Comparison of ENCODE assay signal across 15 cellular contexts in genomic region chr9:90032296-90033029, GRCh38.
DNase-seq lines count a peak whose midpoint lies in the region; ATAC-seq and TF ChIP-seq lines count a peak whose summit lies in the region.
"Had no signal": no experiment of that assay in that cellular context is flagged by ENCODE, and none has a peak within 500 bp of the region (broad histone marks: within the 10 kb centered on the region; RNA-seq: fewer than 3 reads in every experiment).

No MANE protein-coding gene starts in this region.

- no peaks in the 10 kb centered on the region for H3K4me1 ChIP-seq in mesendoderm (ENCODE audit: control insufficient read depth, low read depth, low read length)

- H3K36me3 ChIP-seq in mesendoderm (ENCODE audit: control insufficient read depth, insufficient read depth, low read length) = no peaks in the 10 kb centered on the region

- no CpG with 5 or more reads among the region's 9 CpGs for WGBS in mesendoderm (ENCODE audit: extremely low coverage, insufficient coverage, low lambda C conversion rate)

- no peak overlapping the region for H3K56ac ChIP-seq in mesendoderm (ENCODE audit: low read length)

- no peak overlapping the region for H3K4ac ChIP-seq in mesendoderm (ENCODE audit: low read depth, low read length)

- H3K27me3 Mint-ChIP-seq in T-helper 17 cell = peaks cover 17% of the 10 kb centered on the region
- H3K27me3 Mint-ChIP-seq in stimulated activated memory B cell treated with anti-CD40 and anti-IgM and Interleukin-4, amounts not matched to agents 10 μg/mL and 1 μg/mL and 100 μg/mL, for 72 hours = no peaks in the 10 kb centered on the region
- H3K27me3 Mint-ChIP-seq: IgD-negative memory B cell had no signal

- H3K27ac Mint-ChIP-seq in T-helper 17 cell = no peak overlapping the region
- no peak overlapping the region for H3K27ac Mint-ChIP-seq in stimulated activated memory B cell treated with anti-CD40 and anti-IgM and Interleukin-4, amounts not matched to agents 10 μg/mL and 1 μg/mL and 100 μg/mL, for 72 hours
- H3K27ac Mint-ChIP-seq: CD8-positive, alpha-beta T cell had no signal

- no peaks in the 10 kb centered on the region for H3K9me3 ChIP-seq in T-helper 17 cell (ENCODE audit: control insufficient read depth, low read length, poor library complexity, severe bottlenecking)

- peak overlapping the region; percentile 41 for H3K4me3 Mint-ChIP-seq in T-helper 17 cell
- no peak overlapping the region for H3K4me3 Mint-ChIP-seq in stimulated activated memory B cell treated with anti-CD40 and anti-IgM and Interleukin-4, amounts not matched to agents 10 μg/mL and 1 μg/mL and 100 μg/mL, for 72 hours
- H3K4me3 Mint-ChIP-seq: CD8-positive, alpha-beta T cell; IgD-negative memory B cell had no signal

- no peak overlapping the region for H3K18ac ChIP-seq in mesendoderm (ENCODE audit: low read length)

- no peak overlapping the region for H2BK5ac ChIP-seq in mesendoderm (ENCODE audit: low read length)

- no peaks in the 10 kb centered on the region for H3K36me3 Mint-ChIP-seq in T-helper 17 cell (ENCODE audit: low read depth)
- H3K36me3 Mint-ChIP-seq in stimulated activated memory B cell treated with anti-CD40 and anti-IgM and Interleukin-4, amounts not matched to agents 10 μg/mL and 1 μg/mL and 100 μg/mL, for 72 hours = no peaks in the 10 kb centered on the region
- H3K36me3 Mint-ChIP-seq: CD8-positive, alpha-beta T cell; IgD-negative memory B cell had no signal

- H4K8ac ChIP-seq in mesendoderm (ENCODE audit: low read depth, low read length) = no peak overlapping the region

- DNase-seq in COR-L47 (lab: John Stamatoyannopoulos, UW) (peak; percentile 47), LNCaP clone FGC (ENCODE audit: low read depth) (peak; percentile 33), T-helper 17 cell (no peak), mesendoderm (peak; percentile 10), SKM-1 (lab: John Stamatoyannopoulos, UW; ENCODE audit: unreplicated experiment) (no peak), GM13977 (ENCODE audit: low spot score) (no peak)
- DNase-seq: CD8-positive, alpha-beta T cell; Kasumi-1; NCI-H1436 treated with DMSO at 0.1 percent for 48 hours; NCI-H526 treated with DMSO at 0.1 percent for 48 hours; NK-92 treated with Interleukin-12 subunit alpha and Interleukin-12 subunit beta, amount 100 ng/mL, for 24 hours; SHP77 treated with DMSO at 0.1 percent for 48 hours had no signal

- H3K4me2 ChIP-seq in mesendoderm (ENCODE audit: low read length) = no peak overlapping the region

- H3K27ac ChIP-seq in mesendoderm (ENCODE audit: low read depth, low read length) = no peak overlapping the region

- no peaks in the 10 kb centered on the region for H3K79me1 ChIP-seq in mesendoderm (ENCODE audit: low read length)

- H3K9me3 Mint-ChIP-seq in stimulated activated memory B cell treated with anti-CD40 and anti-IgM and Interleukin-4, amounts not matched to agents 10 μg/mL and 1 μg/mL and 100 μg/mL, for 72 hours = no peaks in the 10 kb centered on the region
- H3K9me3 Mint-ChIP-seq: CD8-positive, alpha-beta T cell had no signal

- in situ Hi-C loops in GM13977 (cut with MboI; ENCODE audit: low pct_unique_long_range_greater_than_20kb, low sequenced_read_pairs, unreplicated experiment) = no loop called here

- no peak overlapping the region for H2BK120ac ChIP-seq in mesendoderm (ENCODE audit: low read depth, low read length)

- no peaks in the 10 kb centered on the region for H3K4me1 Mint-ChIP-seq in T-helper 17 cell
- no peaks in the 10 kb centered on the region for H3K4me1 Mint-ChIP-seq in stimulated activated memory B cell treated with anti-CD40 and anti-IgM and Interleukin-4, amounts not matched to agents 10 μg/mL and 1 μg/mL and 100 μg/mL, for 72 hours

- no peaks in the 10 kb centered on the region for H3K79me2 ChIP-seq in mesendoderm (ENCODE audit: control insufficient read depth, insufficient read depth, low read length)

- H2BK15ac ChIP-seq in mesendoderm (replicated peaks; ENCODE audit: low read depth) = no peak overlapping the region

- H2AK5ac ChIP-seq in mesendoderm (ENCODE audit: low read length) = no peak overlapping the region

- ATAC-seq in T-helper 17 cell (no peak), SK-N-SH treated with all-trans-retinoic acid at 6 μM for 48 hours (no peak)
- ATAC-seq in stimulated activated memory B cell treated with anti-CD40 and anti-IgM and Interleukin-4, amounts not matched to agents 10 μg/mL and 1 μg/mL and 100 μg/mL, for 72 hours = no peak
- ATAC-seq: CD8-positive, alpha-beta T cell had no signal

- H3K23ac ChIP-seq in mesendoderm (ENCODE audit: low read length) = no peak overlapping the region

- no peaks in the 10 kb centered on the region for H3K27me3 ChIP-seq in mesendoderm (ENCODE audit: insufficient read depth, low read length, poor library complexity)

- no peak overlapping the region for H4K5ac ChIP-seq in mesendoderm (ENCODE audit: low read length)

- H3K4me3 ChIP-seq in LNCaP clone FGC (ENCODE audit: low read depth, low read length) (no peak overlapping the region), mesendoderm (ENCODE audit: low read length) (no peak overlapping the region)

- no peak overlapping the region for H3K9ac ChIP-seq in mesendoderm (ENCODE audit: low read length)

- TF ChIP-seq CTCF in LNCaP clone FGC (IDR thresholded peaks at IDR 0.05; ENCODE audit: control insufficient read depth, extremely low read depth, insufficient read depth) (0 out of 2 replicates have a peak, but pooled peaks have one; percentile 18), GM13977 (IDR thresholded peaks at IDR 0.05; ENCODE audit: extremely low read depth, insufficient read depth, missing control alignments) (no peak)

TF ChIP-seq in SK-N-SH treated with all-trans-retinoic acid at 6 μM for 48 hours, 23 proteins besides CTCF, POLR2A, EP300 and RAD21 (continues in another document):
- TF ChIP-seq, protein P1, sequence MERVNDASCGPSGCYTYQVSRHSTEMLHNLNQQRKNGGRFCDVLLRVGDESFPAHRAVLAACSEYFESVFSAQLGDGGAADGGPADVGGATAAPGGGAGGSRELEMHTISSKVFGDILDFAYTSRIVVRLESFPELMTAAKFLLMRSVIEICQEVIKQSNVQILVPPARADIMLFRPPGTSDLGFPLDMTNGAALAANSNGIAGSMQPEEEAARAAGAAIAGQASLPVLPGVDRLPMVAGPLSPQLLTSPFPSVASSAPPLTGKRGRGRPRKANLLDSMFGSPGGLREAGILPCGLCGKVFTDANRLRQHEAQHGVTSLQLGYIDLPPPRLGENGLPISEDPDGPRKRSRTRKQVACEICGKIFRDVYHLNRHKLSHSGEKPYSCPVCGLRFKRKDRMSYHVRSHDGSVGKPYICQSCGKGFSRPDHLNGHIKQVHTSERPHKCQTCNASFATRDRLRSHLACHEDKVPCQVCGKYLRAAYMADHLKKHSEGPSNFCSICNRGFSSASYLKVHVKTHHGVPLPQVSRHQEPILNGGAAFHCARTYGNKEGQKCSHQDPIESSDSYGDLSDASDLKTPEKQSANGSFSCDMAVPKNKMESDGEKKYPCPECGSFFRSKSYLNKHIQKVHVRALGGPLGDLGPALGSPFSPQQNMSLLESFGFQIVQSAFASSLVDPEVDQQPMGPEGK (CRISPR knock-in tag; IDR thresholded peaks at IDR 0.05; ENCODE audit: borderline replicate concordance) = no peak
- no peak for TF ChIP-seq ESRRG (CRISPR knock-in tag; IDR thresholded peaks at IDR 0.05)
- TF ChIP-seq ZC3H10 (CRISPR knock-in tag; IDR thresholded peaks at IDR 0.05) = no peak
- no peak for TF ChIP-seq BACH2 (CRISPR knock-in tag; IDR thresholded peaks at IDR 0.05; ENCODE audit: borderline replicate concordance)
- TF ChIP-seq SNAI2 (CRISPR knock-in tag; IDR thresholded peaks at IDR 0.05) = no peak
- TF ChIP-seq TOX (CRISPR knock-in tag; IDR thresholded peaks at IDR 0.05; ENCODE audit: borderline replicate concordance) = no peak
- no peak for TF ChIP-seq ZNF70 (CRISPR knock-in tag; IDR thresholded peaks at IDR 0.05)
- TF ChIP-seq, protein P2, sequence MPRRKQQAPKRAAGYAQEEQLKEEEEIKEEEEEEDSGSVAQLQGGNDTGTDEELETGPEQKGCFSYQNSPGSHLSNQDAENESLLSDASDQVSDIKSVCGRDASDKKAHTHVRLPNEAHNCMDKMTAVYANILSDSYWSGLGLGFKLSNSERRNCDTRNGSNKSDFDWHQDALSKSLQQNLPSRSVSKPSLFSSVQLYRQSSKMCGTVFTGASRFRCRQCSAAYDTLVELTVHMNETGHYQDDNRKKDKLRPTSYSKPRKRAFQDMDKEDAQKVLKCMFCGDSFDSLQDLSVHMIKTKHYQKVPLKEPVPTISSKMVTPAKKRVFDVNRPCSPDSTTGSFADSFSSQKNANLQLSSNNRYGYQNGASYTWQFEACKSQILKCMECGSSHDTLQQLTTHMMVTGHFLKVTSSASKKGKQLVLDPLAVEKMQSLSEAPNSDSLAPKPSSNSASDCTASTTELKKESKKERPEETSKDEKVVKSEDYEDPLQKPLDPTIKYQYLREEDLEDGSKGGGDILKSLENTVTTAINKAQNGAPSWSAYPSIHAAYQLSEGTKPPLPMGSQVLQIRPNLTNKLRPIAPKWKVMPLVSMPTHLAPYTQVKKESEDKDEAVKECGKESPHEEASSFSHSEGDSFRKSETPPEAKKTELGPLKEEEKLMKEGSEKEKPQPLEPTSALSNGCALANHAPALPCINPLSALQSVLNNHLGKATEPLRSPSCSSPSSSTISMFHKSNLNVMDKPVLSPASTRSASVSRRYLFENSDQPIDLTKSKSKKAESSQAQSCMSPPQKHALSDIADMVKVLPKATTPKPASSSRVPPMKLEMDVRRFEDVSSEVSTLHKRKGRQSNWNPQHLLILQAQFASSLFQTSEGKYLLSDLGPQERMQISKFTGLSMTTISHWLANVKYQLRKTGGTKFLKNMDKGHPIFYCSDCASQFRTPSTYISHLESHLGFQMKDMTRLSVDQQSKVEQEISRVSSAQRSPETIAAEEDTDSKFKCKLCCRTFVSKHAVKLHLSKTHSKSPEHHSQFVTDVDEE (CRISPR knock-in tag; IDR thresholded peaks at IDR 0.05) = no peak
- TF ChIP-seq TCF4 (CRISPR knock-in tag; IDR thresholded peaks at IDR 0.05; ENCODE audit: borderline replicate concordance) = no peak
- TF ChIP-seq GLIS3 (CRISPR knock-in tag; IDR thresholded peaks at IDR 0.05) = no peak
- no peak for TF ChIP-seq CSDC2 (CRISPR knock-in tag; IDR thresholded peaks at IDR 0.05)
- TF ChIP-seq CSRNP3 (CRISPR knock-in tag; IDR thresholded peaks at IDR 0.05) = no peak

Comparison
In these comparisons a context has a peak if more than half of its experiments do, and no peak if none do; other contexts are left out.
1. DNase-seq: peak in COR-L47 (single experiment), LNCaP clone FGC (single experiment) and mesendoderm (single experiment); none in T-helper 17 cell (0 of 3), SKM-1 (single experiment) and GM13977 (single experiment).